1 cellular context compared by ENCODE assay signal in the genomic region with DNA sequence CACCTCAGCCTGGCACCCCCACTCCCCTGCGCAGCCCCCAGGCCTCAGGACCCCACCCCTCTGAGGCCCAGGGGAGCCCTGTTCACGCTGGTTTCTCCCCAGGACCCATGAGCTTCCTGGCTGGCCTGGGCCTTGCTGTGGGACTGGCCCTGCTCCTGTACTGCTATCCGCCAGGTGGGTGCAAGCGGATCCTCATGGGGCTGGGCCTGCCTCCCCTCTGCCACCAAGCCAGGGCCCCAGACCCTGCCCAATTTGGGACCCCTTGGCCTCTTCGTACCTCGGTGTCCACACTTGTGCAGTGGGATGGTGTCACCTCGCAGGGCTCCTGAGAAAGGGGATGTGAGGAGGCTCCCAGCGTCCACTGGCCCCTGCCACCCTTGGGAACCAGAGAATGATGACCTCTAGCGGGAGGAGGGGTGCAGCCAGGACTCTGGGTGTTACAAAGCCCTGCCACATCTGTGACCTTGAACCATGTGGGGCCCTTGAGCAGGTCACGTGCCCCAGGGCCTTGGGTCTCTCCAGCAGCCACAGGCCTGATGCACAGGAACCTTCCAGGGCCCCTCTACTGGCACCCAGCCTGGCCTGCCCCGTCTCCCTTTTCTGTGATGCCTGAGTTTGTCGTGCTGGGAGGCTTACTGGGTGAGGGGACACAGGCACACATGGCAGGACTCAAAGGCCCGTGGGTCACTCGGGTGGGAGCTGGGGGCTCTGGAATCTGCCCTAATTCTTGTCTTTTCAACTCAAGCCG.
TF ChIP-seq lines count a peak whose summit lies in the region.

No MANE protein-coding gene starts in this region.

TF ChIP-seq in HepG2, 621 proteins besides CTCF, POLR2A, EP300 and RAD21 (continued from another document and continues in another):
- TF ChIP-seq, protein P1, sequence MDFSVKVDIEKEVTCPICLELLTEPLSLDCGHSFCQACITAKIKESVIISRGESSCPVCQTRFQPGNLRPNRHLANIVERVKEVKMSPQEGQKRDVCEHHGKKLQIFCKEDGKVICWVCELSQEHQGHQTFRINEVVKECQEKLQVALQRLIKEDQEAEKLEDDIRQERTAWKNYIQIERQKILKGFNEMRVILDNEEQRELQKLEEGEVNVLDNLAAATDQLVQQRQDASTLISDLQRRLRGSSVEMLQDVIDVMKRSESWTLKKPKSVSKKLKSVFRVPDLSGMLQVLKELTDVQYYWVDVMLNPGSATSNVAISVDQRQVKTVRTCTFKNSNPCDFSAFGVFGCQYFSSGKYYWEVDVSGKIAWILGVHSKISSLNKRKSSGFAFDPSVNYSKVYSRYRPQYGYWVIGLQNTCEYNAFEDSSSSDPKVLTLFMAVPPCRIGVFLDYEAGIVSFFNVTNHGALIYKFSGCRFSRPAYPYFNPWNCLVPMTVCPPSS (IDR thresholded peaks at IDR 0.05), result no peak
- TF ChIP-seq MAFG (CRISPR knock-in tag; IDR thresholded peaks at IDR 0.05), result no peak
- TF ChIP-seq, protein P2, sequence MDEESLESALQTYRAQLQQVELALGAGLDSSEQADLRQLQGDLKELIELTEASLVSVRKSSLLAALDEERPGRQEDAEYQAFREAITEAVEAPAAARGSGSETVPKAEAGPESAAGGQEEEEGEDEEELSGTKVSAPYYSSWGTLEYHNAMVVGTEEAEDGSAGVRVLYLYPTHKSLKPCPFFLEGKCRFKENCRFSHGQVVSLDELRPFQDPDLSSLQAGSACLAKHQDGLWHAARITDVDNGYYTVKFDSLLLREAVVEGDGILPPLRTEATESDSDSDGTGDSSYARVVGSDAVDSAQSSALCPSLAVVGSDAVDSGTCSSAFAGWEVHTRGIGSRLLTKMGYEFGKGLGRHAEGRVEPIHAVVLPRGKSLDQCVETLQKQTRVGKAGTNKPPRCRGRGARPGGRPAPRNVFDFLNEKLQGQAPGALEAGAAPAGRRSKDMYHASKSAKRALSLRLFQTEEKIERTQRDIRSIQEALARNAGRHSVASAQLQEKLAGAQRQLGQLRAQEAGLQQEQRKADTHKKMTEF (CRISPR knock-in tag; IDR thresholded peaks at IDR 0.05), result peak; percentile 85
- TF ChIP-seq, protein P3, sequence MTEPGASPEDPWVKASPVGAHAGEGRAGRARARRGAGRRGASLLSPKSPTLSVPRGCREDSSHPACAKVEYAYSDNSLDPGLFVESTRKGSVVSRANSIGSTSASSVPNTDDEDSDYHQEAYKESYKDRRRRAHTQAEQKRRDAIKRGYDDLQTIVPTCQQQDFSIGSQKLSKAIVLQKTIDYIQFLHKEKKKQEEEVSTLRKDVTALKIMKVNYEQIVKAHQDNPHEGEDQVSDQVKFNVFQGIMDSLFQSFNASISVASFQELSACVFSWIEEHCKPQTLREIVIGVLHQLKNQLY (CRISPR knock-in tag; IDR thresholded peaks at IDR 0.05), result peak; percentile 95
- peak; percentile 82 for TF ChIP-seq ZMYM4 (CRISPR knock-in tag; IDR thresholded peaks at IDR 0.05)
- TF ChIP-seq, protein P4, sequence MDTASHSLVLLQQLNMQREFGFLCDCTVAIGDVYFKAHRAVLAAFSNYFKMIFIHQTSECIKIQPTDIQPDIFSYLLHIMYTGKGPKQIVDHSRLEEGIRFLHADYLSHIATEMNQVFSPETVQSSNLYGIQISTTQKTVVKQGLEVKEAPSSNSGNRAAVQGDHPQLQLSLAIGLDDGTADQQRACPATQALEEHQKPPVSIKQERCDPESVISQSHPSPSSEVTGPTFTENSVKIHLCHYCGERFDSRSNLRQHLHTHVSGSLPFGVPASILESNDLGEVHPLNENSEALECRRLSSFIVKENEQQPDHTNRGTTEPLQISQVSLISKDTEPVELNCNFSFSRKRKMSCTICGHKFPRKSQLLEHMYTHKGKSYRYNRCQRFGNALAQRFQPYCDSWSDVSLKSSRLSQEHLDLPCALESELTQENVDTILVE (CRISPR knock-in tag; IDR thresholded peaks at IDR 0.05), result peak; percentile 81
- no peak for TF ChIP-seq AGO1 (IDR thresholded peaks at IDR 0.05; ENCODE audit: low read depth, low read length, poor library complexity, severe bottlenecking)
- TF ChIP-seq, protein P5, sequence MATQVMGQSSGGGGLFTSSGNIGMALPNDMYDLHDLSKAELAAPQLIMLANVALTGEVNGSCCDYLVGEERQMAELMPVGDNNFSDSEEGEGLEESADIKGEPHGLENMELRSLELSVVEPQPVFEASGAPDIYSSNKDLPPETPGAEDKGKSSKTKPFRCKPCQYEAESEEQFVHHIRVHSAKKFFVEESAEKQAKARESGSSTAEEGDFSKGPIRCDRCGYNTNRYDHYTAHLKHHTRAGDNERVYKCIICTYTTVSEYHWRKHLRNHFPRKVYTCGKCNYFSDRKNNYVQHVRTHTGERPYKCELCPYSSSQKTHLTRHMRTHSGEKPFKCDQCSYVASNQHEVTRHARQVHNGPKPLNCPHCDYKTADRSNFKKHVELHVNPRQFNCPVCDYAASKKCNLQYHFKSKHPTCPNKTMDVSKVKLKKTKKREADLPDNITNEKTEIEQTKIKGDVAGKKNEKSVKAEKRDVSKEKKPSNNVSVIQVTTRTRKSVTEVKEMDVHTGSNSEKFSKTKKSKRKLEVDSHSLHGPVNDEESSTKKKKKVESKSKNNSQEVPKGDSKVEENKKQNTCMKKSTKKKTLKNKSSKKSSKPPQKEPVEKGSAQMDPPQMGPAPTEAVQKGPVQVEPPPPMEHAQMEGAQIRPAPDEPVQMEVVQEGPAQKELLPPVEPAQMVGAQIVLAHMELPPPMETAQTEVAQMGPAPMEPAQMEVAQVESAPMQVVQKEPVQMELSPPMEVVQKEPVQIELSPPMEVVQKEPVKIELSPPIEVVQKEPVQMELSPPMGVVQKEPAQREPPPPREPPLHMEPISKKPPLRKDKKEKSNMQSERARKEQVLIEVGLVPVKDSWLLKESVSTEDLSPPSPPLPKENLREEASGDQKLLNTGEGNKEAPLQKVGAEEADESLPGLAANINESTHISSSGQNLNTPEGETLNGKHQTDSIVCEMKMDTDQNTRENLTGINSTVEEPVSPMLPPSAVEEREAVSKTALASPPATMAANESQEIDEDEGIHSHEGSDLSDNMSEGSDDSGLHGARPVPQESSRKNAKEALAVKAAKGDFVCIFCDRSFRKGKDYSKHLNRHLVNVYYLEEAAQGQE (IDR thresholded peaks at IDR 0.05; ENCODE audit: borderline replicate concordance in 1 of 2, low read depth in 1 of 2, low read length in 2 of 2), result no peak
- TF ChIP-seq TSC22D2 (CRISPR knock-in tag; IDR thresholded peaks at IDR 0.05; ENCODE audit: borderline replicate concordance), result no peak
- TF ChIP-seq NCOA1 (CRISPR knock-in tag; IDR thresholded peaks at IDR 0.05), result no peak
- TF ChIP-seq PHF21A (CRISPR knock-in tag; IDR thresholded peaks at IDR 0.05), result peak; percentile 72
- no peak for TF ChIP-seq ZNF256 (CRISPR knock-in tag; conservative IDR thresholded peaks at IDR 0.05)
- no peak for TF ChIP-seq NFRKB (IDR thresholded peaks at IDR 0.05)
- 0 out of 2 replicates have a peak, but pooled peaks have one; percentile 29 for TF ChIP-seq SNAPC2 (CRISPR knock-in tag; IDR thresholded peaks at IDR 0.05)
- no peak for TF ChIP-seq ZNF83 (CRISPR knock-in tag; IDR thresholded peaks at IDR 0.05; ENCODE audit: borderline replicate concordance)
- TF ChIP-seq HES4 (CRISPR knock-in tag; IDR thresholded peaks at IDR 0.05; ENCODE audit: borderline replicate concordance), result peak; percentile 42; the same call in 1 of the 2 replicates
- no peak for TF ChIP-seq ZNF672 (CRISPR knock-in tag; IDR thresholded peaks at IDR 0.05)
- 0 out of 2 replicates have a peak, but pooled peaks have one; percentile 43 for TF ChIP-seq ZNF124 (CRISPR knock-in tag; IDR thresholded peaks at IDR 0.05)
- no peak for TF ChIP-seq FOXM1 (CRISPR knock-in tag; IDR thresholded peaks at IDR 0.05)
- TF ChIP-seq ZNF782 (CRISPR knock-in tag; IDR thresholded peaks at IDR 0.05; ENCODE audit: borderline replicate concordance), result no peak
- no peak for TF ChIP-seq NONO (IDR thresholded peaks at IDR 0.05)
- TF ChIP-seq NONO (CRISPR knock-in tag; conservative IDR thresholded peaks at IDR 0.05), result peak; percentile 68
- TF ChIP-seq, protein P6, sequence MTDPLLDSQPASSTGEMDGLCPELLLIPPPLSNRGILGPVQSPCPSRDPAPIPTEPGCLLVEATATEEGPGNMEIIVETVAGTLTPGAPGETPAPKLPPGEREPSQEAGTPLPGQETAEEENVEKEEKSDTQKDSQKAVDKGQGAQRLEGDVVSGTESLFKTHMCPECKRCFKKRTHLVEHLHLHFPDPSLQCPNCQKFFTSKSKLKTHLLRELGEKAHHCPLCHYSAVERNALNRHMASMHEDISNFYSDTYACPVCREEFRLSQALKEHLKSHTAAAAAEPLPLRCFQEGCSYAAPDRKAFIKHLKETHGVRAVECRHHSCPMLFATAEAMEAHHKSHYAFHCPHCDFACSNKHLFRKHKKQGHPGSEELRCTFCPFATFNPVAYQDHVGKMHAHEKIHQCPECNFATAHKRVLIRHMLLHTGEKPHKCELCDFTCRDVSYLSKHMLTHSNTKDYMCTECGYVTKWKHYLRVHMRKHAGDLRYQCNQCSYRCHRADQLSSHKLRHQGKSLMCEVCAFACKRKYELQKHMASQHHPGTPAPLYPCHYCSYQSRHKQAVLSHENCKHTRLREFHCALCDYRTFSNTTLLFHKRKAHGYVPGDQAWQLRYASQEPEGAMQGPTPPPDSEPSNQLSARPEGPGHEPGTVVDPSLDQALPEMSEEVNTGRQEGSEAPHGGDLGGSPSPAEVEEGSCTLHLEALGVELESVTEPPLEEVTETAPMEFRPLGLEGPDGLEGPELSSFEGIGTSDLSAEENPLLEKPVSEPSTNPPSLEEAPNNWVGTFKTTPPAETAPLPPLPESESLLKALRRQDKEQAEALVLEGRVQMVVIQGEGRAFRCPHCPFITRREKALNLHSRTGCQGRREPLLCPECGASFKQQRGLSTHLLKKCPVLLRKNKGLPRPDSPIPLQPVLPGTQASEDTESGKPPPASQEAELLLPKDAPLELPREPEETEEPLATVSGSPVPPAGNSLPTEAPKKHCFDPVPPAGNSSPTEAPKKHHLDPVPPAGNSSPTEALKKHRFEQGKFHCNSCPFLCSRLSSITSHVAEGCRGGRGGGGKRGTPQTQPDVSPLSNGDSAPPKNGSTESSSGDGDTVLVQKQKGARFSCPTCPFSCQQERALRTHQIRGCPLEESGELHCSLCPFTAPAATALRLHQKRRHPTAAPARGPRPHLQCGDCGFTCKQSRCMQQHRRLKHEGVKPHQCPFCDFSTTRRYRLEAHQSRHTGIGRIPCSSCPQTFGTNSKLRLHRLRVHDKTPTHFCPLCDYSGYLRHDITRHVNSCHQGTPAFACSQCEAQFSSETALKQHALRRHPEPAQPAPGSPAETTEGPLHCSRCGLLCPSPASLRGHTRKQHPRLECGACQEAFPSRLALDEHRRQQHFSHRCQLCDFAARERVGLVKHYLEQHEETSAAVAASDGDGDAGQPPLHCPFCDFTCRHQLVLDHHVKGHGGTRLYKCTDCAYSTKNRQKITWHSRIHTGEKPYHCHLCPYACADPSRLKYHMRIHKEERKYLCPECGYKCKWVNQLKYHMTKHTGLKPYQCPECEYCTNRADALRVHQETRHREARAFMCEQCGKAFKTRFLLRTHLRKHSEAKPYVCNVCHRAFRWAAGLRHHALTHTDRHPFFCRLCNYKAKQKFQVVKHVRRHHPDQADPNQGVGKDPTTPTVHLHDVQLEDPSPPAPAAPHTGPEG (CRISPR knock-in tag; IDR thresholded peaks at IDR 0.05), result no peak
- TF ChIP-seq, protein P7, sequence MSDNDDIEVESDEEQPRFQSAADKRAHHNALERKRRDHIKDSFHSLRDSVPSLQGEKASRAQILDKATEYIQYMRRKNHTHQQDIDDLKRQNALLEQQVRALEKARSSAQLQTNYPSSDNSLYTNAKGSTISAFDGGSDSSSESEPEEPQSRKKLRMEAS (IDR thresholded peaks at IDR 0.05), result peak; percentile 95
- TF ChIP-seq ZNF75D (CRISPR knock-in tag; IDR thresholded peaks at IDR 0.05; ENCODE audit: borderline replicate concordance), result no peak
- no peak for TF ChIP-seq ZFP36 (IDR thresholded peaks at IDR 0.05; ENCODE audit: borderline replicate concordance, low read depth, low read length, partially characterized antibody)
- no peak for TF ChIP-seq MAFF (IDR thresholded peaks at IDR 0.05; ENCODE audit: low read depth, low read length)
- TF ChIP-seq HHEX (CRISPR knock-in tag; IDR thresholded peaks at IDR 0.05), result no peak
- TF ChIP-seq, protein P8, sequence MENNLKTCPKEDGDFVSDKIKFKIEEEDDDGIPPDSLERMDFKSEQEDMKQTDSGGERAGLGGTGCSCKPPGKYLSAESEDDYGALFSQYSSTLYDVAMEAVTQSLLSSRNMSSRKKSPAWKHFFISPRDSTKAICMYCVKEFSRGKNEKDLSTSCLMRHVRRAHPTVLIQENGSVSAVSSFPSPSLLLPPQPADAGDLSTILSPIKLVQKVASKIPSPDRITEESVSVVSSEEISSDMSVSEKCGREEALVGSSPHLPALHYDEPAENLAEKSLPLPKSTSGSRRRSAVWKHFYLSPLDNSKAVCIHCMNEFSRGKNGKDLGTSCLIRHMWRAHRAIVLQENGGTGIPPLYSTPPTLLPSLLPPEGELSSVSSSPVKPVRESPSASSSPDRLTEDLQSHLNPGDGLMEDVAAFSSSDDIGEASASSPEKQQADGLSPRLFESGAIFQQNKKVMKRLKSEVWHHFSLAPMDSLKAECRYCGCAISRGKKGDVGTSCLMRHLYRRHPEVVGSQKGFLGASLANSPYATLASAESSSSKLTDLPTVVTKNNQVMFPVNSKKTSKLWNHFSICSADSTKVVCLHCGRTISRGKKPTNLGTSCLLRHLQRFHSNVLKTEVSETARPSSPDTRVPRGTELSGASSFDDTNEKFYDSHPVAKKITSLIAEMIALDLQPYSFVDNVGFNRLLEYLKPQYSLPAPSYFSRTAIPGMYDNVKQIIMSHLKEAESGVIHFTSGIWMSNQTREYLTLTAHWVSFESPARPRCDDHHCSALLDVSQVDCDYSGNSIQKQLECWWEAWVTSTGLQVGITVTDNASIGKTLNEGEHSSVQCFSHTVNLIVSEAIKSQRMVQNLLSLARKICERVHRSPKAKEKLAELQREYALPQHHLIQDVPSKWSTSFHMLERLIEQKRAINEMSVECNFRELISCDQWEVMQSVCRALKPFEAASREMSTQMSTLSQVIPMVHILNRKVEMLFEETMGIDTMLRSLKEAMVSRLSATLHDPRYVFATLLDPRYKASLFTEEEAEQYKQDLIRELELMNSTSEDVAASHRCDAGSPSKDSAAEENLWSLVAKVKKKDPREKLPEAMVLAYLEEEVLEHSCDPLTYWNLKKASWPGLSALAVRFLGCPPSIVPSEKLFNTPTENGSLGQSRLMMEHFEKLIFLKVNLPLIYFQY (CRISPR knock-in tag; IDR thresholded peaks at IDR 0.05; ENCODE audit: borderline replicate concordance), result peak; percentile 75
- TF ChIP-seq, protein P9, sequence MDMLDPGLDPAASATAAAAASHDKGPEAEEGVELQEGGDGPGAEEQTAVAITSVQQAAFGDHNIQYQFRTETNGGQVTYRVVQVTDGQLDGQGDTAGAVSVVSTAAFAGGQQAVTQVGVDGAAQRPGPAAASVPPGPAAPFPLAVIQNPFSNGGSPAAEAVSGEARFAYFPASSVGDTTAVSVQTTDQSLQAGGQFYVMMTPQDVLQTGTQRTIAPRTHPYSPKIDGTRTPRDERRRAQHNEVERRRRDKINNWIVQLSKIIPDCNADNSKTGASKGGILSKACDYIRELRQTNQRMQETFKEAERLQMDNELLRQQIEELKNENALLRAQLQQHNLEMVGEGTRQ (IDR thresholded peaks at IDR 0.05; ENCODE audit: low read depth, low read length), result peak; percentile 95
- TF ChIP-seq, protein P9 (CRISPR knock-in tag; IDR thresholded peaks at IDR 0.05; ENCODE audit: borderline replicate concordance), result peak; percentile 96; the same call in 1 of the 2 replicates
- TF ChIP-seq RFXAP (CRISPR knock-in tag; IDR thresholded peaks at IDR 0.05; ENCODE audit: borderline replicate concordance), result no peak
- TF ChIP-seq SOX6 (IDR thresholded peaks at IDR 0.05), result no peak
- TF ChIP-seq SOX6 (CRISPR knock-in tag; IDR thresholded peaks at IDR 0.05), result peak; percentile 90
